Comparison of ENCODE assay signal across 29 cellular contexts in the genomic region with DNA sequence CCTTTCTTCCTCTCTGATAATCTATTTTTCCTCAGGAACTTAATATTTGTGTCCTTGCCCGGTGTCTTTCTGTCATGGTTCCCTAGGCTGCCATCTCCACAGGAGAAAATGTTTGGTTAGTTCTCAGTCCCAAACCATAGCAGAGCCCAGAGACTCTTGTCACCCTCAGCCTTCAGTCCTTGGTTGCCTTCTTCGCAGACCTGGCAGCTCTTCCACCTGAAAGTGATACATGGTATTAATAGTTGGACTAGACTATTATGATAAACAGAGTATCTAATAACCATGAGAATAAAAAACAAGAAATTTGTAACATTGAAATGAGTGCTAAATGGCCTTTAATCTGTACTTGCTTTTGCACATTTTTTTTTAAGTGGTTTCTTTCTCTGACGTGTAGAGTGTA. TPM values are rescaled to one million over a fixed set of nuclear protein-coding genes. Genes with fewer than 3 reads are reported as not detected.
DNase-seq lines count a peak whose midpoint lies in the region; ATAC-seq, FAIRE-seq and TF ChIP-seq lines count a peak whose summit lies in the region.
"Had no signal": no experiment of that assay in that cellular context is flagged by ENCODE, and none has a peak within 500 bp of the region (broad histone marks: within the 10 kb centered on the region; RNA-seq: fewer than 3 reads in every experiment).

No MANE protein-coding gene starts in this region.

- H2BK12ac ChIP-seq in H9 (ENCODE audit: insufficient read length, low read depth, low read length), result no peak overlapping the region
- no peak overlapping the region for H2BK12ac ChIP-seq in trophoblast cell (ENCODE audit: low read length)

- peaks cover 32 to 47% (median 43%) of the 10 kb centered on the region in 3 experiments for H3K36me3 Mint-ChIP-seq in H9 (ENCODE audit: insufficient read depth in 1 of 3, low read depth in 3 of 3)
- peaks cover 24 to 33% of the 10 kb centered on the region in 2 donors for H3K36me3 Mint-ChIP-seq in stimulated activated naive B cell treated with anti-CD40 and anti-IgM and Interleukin-4, amounts not matched to agents 10 μg/mL and 1 μg/mL and 100 μg/mL, for 72 hours

- H3K36me3 ChIP-seq in GM12878 (ENCODE audit: control insufficient read depth in 2 of 2, insufficient read depth in 2 of 2, low read length in 1 of 2) (peaks cover 4 to 11% of the 10 kb centered on the region in 2 experiments; a peak in 3 of 4 replicates), trophoblast cell (ENCODE audit: control insufficient read depth in 1 of 2, insufficient read depth in 2 of 2, low read length in 2 of 2) (peaks cover 2 to 5% of the 10 kb centered on the region in 2 experiments)

- no peak for TF ChIP-seq POLR2A in GM12878 (IDR thresholded peaks at IDR 0.05; ENCODE audit: low read depth, low read length)

- H3K4me1 Mint-ChIP-seq in H9, result peaks cover 29 to 33% of the 10 kb centered on the region in 2 experiments
- peaks cover 13 to 34% of the 10 kb centered on the region in 2 donors for H3K4me1 Mint-ChIP-seq in stimulated activated naive B cell treated with anti-CD40 and anti-IgM and Interleukin-4, amounts not matched to agents 10 μg/mL and 1 μg/mL and 100 μg/mL, for 72 hours

- H3K27me3 Mint-ChIP-seq in H9 (ENCODE audit: low read depth), result no peaks in the 10 kb centered on the region
- H3K27me3 Mint-ChIP-seq in stimulated activated naive B cell treated with anti-CD40 and anti-IgM and Interleukin-4, amounts not matched to agents 10 μg/mL and 1 μg/mL and 100 μg/mL, for 72 hours, result no peaks in the 10 kb centered on the region
- H3K27me3 Mint-ChIP-seq: CD4-positive, alpha-beta memory T cell had no signal

- H3K9me3 Mint-ChIP-seq in H9, result peaks cover 0 to 5% of the 10 kb centered on the region in 2 experiments; a peak in 1 of 5 replicates
- no peaks in the 10 kb centered on the region for H3K9me3 Mint-ChIP-seq in stimulated activated naive B cell treated with anti-CD40 and anti-IgM and Interleukin-4, amounts not matched to agents 10 μg/mL and 1 μg/mL and 100 μg/mL, for 72 hours

- H4K8ac ChIP-seq in H9 (replicated peaks; ENCODE audit: insufficient read length, low read depth, low read length) (no peak overlapping the region), trophoblast cell (ENCODE audit: low read depth, low read length) (no peak overlapping the region)

- TF ChIP-seq EP300 in GM12878 (IDR thresholded peaks at IDR 0.05; ENCODE audit: borderline replicate concordance in 1 of 2, control insufficient read depth in 1 of 2, low read depth in 2 of 2, low read length in 2 of 2), result no peak

- H4K20me1 ChIP-seq in H9 (ENCODE audit: control insufficient read depth, insufficient read depth, insufficient read length) (no peaks in the 10 kb centered on the region), GM12878 (ENCODE audit: control insufficient read depth, insufficient read depth) (no peaks in the 10 kb centered on the region)

- H3K4ac ChIP-seq in H9 (ENCODE audit: low read depth, low read length) (no peak overlapping the region), trophoblast cell (ENCODE audit: low read depth, low read length) (peak overlapping the region; percentile 72)

- DNase-seq in H9 (no peak), GM12878 (ENCODE audit: low read depth, low spot score) (no peak), trophoblast cell (no peak), LoVo (ENCODE audit: low spot score) (no peak), midbrain (lab: John Stamatoyannopoulos, UW) (no peak)
- DNase-seq in stimulated activated naive B cell treated with anti-CD40 and anti-IgM and Interleukin-4, amounts not matched to agents 10 μg/mL and 1 μg/mL and 100 μg/mL, for 72 hours, result no peak
- DNase-seq: C1 segment of cervical spinal cord; CD4-positive, alpha-beta memory T cell; DMS 273 treated with DMSO at 0.1 percent for 48 hours; DMS79; EL; GDM1; GOT3; HCEC 1CT; Karpas-422; MV-4-11; NCI-H1105 treated with DMSO at 0.1 percent for 48 hours; NCI-H146; NCI-H1930; NCI-H2107; NCI-H524 treated with DMSO at 0.1 percent for 48 hours; NCI-H82; PC-9; SJCRH30 had no signal

- H2BK15ac ChIP-seq in H9 (ENCODE audit: low read depth, low read length), result no peak overlapping the region

- RAD21 ChIA-PET in GM12878 (lab: Charles Lee; ENCODE audit: unreplicated experiment), result no interaction called here

- no peaks in the 10 kb centered on the region for H3K27me3 ChIP-seq in H9 (ENCODE audit: insufficient read depth, low read length)
- no peaks in the 10 kb centered on the region for H3K27me3 ChIP-seq in GM12878 (replicated peaks in 1 of 2; ENCODE audit: control insufficient read depth in 2 of 2, insufficient read depth in 2 of 2, low read length in 1 of 2)
- no peaks in the 10 kb centered on the region for H3K27me3 ChIP-seq in trophoblast cell (ENCODE audit: insufficient read depth, low read length)
- H3K27me3 ChIP-seq: SJCRH30 had no signal

- H4K91ac ChIP-seq in H9 (ENCODE audit: insufficient read length, low read depth, low read length), result no peak overlapping the region
- no peak overlapping the region for H4K91ac ChIP-seq in trophoblast cell (ENCODE audit: low read depth, low read length)

- H3K9ac ChIP-seq in H9 (ENCODE audit: extremely low read depth, insufficient read length, low read length) (no peak overlapping the region), GM12878 (ENCODE audit: control insufficient read depth, insufficient read depth, low read length) (no peak overlapping the region), trophoblast cell (ENCODE audit: low read length) (no peak overlapping the region)

- TF ChIP-seq CTCF in H9 (conservative IDR thresholded peaks at IDR 0.05) (no peak), GM12878 (IDR thresholded peaks at IDR 0.05 in 2 of 3, conservative IDR thresholded peaks at IDR 0.05 in 1 of 3; ENCODE audit: control insufficient read depth in 2 of 3, extremely low read depth in 1 of 3, insufficient read depth in 1 of 3, low read depth in 3 of 3, low read length in 3 of 3) (no peak)

- peak; percentile 21; the same call in 2 of the 3 replicates for ATAC-seq in GM12878
- no peak for ATAC-seq in stimulated activated naive B cell treated with anti-CD40 and anti-IgM and Interleukin-4, amounts not matched to agents 10 μg/mL and 1 μg/mL and 100 μg/mL, for 72 hours (replicated peaks)
- ATAC-seq in HG02885 (IDR thresholded peaks at IDR 0.05; ENCODE audit: poor library complexity, unreplicated experiment), result no peak
- ATAC-seq: A549, HepG2, SK-N-SH treated with all-trans-retinoic acid at 6 μM for 48 hours had no signal

- H3T11ph ChIP-seq in H9 (ENCODE audit: low read length), result no peak overlapping the region

- no peak overlapping the region for H3K4me3 ChIP-seq in GM12878
- no peak overlapping the region for H3K4me3 ChIP-seq in trophoblast cell (ENCODE audit: low read depth, low read length)
- H3K4me3 ChIP-seq: A549, PC-9, SJCRH30 had no signal

- no peak for TF ChIP-seq RAD21 in GM12878 (IDR thresholded peaks at IDR 0.05; ENCODE audit: insufficient read depth, low read depth, low read length)

- H3K18ac ChIP-seq in H9 (ENCODE audit: insufficient read length, low read depth, low read length), result no peak overlapping the region
- no peak overlapping the region for H3K18ac ChIP-seq in trophoblast cell (ENCODE audit: low read length)

- peak overlapping the region in 2 of 3 experiments; percentile 1 to 26; a peak in 2 of 7 replicates for H3K27ac Mint-ChIP-seq in H9
- H3K27ac Mint-ChIP-seq in stimulated activated naive B cell treated with anti-CD40 and anti-IgM and Interleukin-4, amounts not matched to agents 10 μg/mL and 1 μg/mL and 100 μg/mL, for 72 hours, result peak overlapping the region; percentile 7

- FAIRE-seq in GM12878 (lab: Jason Lieb, UNC), result no peak
- FAIRE-seq: A549, GM12891, HepG2 had no signal

- no peak overlapping the region for H4K12ac ChIP-seq in trophoblast cell (ENCODE audit: low read depth, low read length)

- no peaks in the 10 kb centered on the region for H3K23me2 ChIP-seq in H9 (ENCODE audit: insufficient read length, low read depth, low read length, poor library complexity, severe bottlenecking)

- H3K9me3 ChIP-seq in H9 (ENCODE audit: control insufficient read depth, low read depth, low read length) (no peaks in the 10 kb centered on the region), GM12878 (replicated peaks; ENCODE audit: control insufficient read depth, insufficient read depth, low read length) (no peaks in the 10 kb centered on the region; the same call in 2 of the 3 replicates), trophoblast cell (ENCODE audit: insufficient read depth, low read depth, low read length) (no peaks in the 10 kb centered on the region)
- H3K9me3 ChIP-seq: A549, SJCRH30 had no signal

- H2BK5ac ChIP-seq in H9 (ENCODE audit: insufficient read length, low read length) (no peak overlapping the region), trophoblast cell (ENCODE audit: low read depth, low read length, poor library complexity) (no peak overlapping the region)

- peaks cover 25% of the 10 kb centered on the region; the same call in 1 of the 2 replicates for H3K79me2 ChIP-seq in H9 (ENCODE audit: insufficient read depth, low read length)
- H3K79me2 ChIP-seq in GM12878 (ENCODE audit: control insufficient read depth, insufficient read depth, low read length), result peaks cover 19% of the 10 kb centered on the region
- no peaks in the 10 kb centered on the region for H3K79me2 ChIP-seq in trophoblast cell (ENCODE audit: control insufficient read depth, insufficient read depth, low read length, poor library complexity)

- in situ Hi-C loops in GM12878 (cut with MboI), result no loop called here

- no peak overlapping the region for H3K56ac ChIP-seq in H9 (ENCODE audit: insufficient read length, low read depth, low read length)

- H3K23ac ChIP-seq in H9 (ENCODE audit: insufficient read length, low read depth, low read length) (no peak overlapping the region), trophoblast cell (ENCODE audit: low read length) (no peak overlapping the region)

- CTCF ChIA-PET in GM12878 (lab: Yijun Ruan, JAX), result interaction anchor here (0.9 kb wide), 1 partner anchor 511 kb away, joined by 3 read pairs; no protein-coding TSS in a partner anchor

- no peak overlapping the region for H3K4me3 Mint-ChIP-seq in H9
- H3K4me3 Mint-ChIP-seq in stimulated activated naive B cell treated with anti-CD40 and anti-IgM and Interleukin-4, amounts not matched to agents 10 μg/mL and 1 μg/mL and 100 μg/mL, for 72 hours, result no peak overlapping the region

- H3K79me1 ChIP-seq in H9 (ENCODE audit: insufficient read depth, low read depth, low read length, poor library complexity, severe bottlenecking) (peaks cover 2% of the 10 kb centered on the region), trophoblast cell (ENCODE audit: low read length) (no peaks in the 10 kb centered on the region)

- no peak overlapping the region for H2BK120ac ChIP-seq in H9 (ENCODE audit: low read depth, low read length, poor library complexity, severe bottlenecking)
- H2BK120ac ChIP-seq in trophoblast cell (ENCODE audit: insufficient read depth, low read length, poor library complexity), result no peak overlapping the region

- no peak overlapping the region for H2BK20ac ChIP-seq in H9 (ENCODE audit: low read depth, low read length, poor library complexity, severe bottlenecking)

- WGBS in H9 (ENCODE audit: extremely low coverage, insufficient read length, low lambda C conversion rate), result no CpG with 5 or more reads among the region's 3 CpGs
- WGBS in GM12878 (ENCODE audit: insufficient coverage, insufficient replicate concordance, low lambda C conversion rate, missing lambda C conversion rate), result 74% methylated on average over 3 of the region's 3 CpGs
- no CpG with 5 or more reads among the region's 3 CpGs for WGBS in trophoblast cell (ENCODE audit: extremely low coverage, insufficient coverage, insufficient read length)

- H3K27ac ChIP-seq in H9 (ENCODE audit: insufficient read length, low read depth, low read length) (no peak overlapping the region), GM12878 (ENCODE audit: control insufficient read depth, insufficient read depth) (no peak overlapping the region), trophoblast cell (ENCODE audit: low read depth, low read length) (no peak overlapping the region)
- H3K27ac ChIP-seq: A549, PC-9, SJCRH30 had no signal

- H2AFZ ChIP-seq in H9 (ENCODE audit: low read length) (no peak overlapping the region), GM12878 (ENCODE audit: control insufficient read depth, low read depth, low read length) (no peak overlapping the region), trophoblast cell (ENCODE audit: insufficient read depth, low read length, poor library complexity) (no peak overlapping the region)
- H2AFZ ChIP-seq: PC-9 had no signal

- intact Hi-C loops in GM12878 (cut with micrococcal nuclease; ENCODE audit: unreplicated experiment), result no loop called here

- BruUV-seq in GM12878 (replicated peaks; lab: Mats Ljungman, UMichigan), result no TSS peak

- H2AK5ac ChIP-seq in H9 (ENCODE audit: insufficient read length, low read length), result no peak overlapping the region
- no peak overlapping the region for H2AK5ac ChIP-seq in trophoblast cell (ENCODE audit: low read length)

- POLR2A ChIA-PET in GM12878 (lab: Charles Lee), result no interaction called here

- H3K4me1 ChIP-seq in H9 (ENCODE audit: insufficient read depth, low read length), result no peaks in the 10 kb centered on the region; the same call in 1 of the 2 replicates
- no peaks in the 10 kb centered on the region for H3K4me1 ChIP-seq in GM12878 (ENCODE audit: control insufficient read depth, insufficient read depth, low read length)
- no peaks in the 10 kb centered on the region for H3K4me1 ChIP-seq in trophoblast cell (ENCODE audit: control insufficient read depth in 1 of 2, insufficient read depth in 2 of 2, low read length in 2 of 2)
- H3K4me1 ChIP-seq: A549, SJCRH30 had no signal

- SMC1A ChIA-PET in GM12878 (lab: Charles Lee; ENCODE audit: uncharacterized antibody, unreplicated experiment), result interaction anchor here (1.2 kb wide), 1 partner anchor 24 kb away, joined by 3 read pairs; no protein-coding TSS in a partner anchor

- H3K14ac ChIP-seq in H9 (ENCODE audit: insufficient read depth, low read length) (no peak overlapping the region), trophoblast cell (ENCODE audit: low read length) (no peak overlapping the region)

- no peak overlapping the region for H4K5ac ChIP-seq in H9 (ENCODE audit: insufficient read length, low read depth, low read length)

- no peak overlapping the region for H3K4me2 ChIP-seq in H9 (ENCODE audit: insufficient read depth, insufficient read length, low read length)
- H3K4me2 ChIP-seq in GM12878 (ENCODE audit: control insufficient read depth, insufficient read depth), result no peak overlapping the region
- H3K4me2 ChIP-seq in trophoblast cell (ENCODE audit: low read length), result no peak overlapping the region
- H3K4me2 ChIP-seq: A549, PC-9 had no signal

RNA-seq across cellular contexts. Expression of a gene that starts 26.5 kb away (rescaled TPM):
- total RNA-seq in H9 (2021) (67.4 and 75.4 TPM in 2 replicates), GM12878 (2014; rRNA removed) (9.3 and 17.1 TPM in 2 replicates), GM12878 (2014; rRNA removed; fragmentation: Illumina TruSeq; extraction: Trizol) (14.9 and 16.0 TPM in 2 replicates), GM12878 (2021) (10.9 and 11.2 TPM in 2 replicates)
- 169 and 183 TPM in 2 replicates for total RNA-seq in GM12878 (2013; cell fraction: nucleolus; rRNA removed)
- polyA plus RNA-seq in GM12878 (2011; ENCODE audit: low read depth), result 4.8 TPM
- polyA plus RNA-seq in GM12878 (2011; rRNA removed) (17.1 and 32.2 TPM in 2 replicates), GM12878 (2014; fragmentation: Illumina TruSeq; extraction: Trizol) (17.5 and 35.8 TPM in 2 replicates), GM12878 (2014; fragmentation: Nextera tagmentation; extraction: Ambion mirVana) (1 to 10 TPM; 5.8 to 9.7 TPM), GM12878 (2014; rRNA removed) (12.0 and 12.2 TPM in 2 replicates), GM12878 (2016; fragmentation: Nextera tagmentation; extraction: Ambion mirVana) (10 to 100 TPM; 10.9 to 11.0 TPM)
- polyA plus RNA-seq in GM12878 (2011; cell fraction: cytosol; rRNA removed), result 5.4 and 7.0 TPM in 2 replicates
- polyA plus RNA-seq in GM12878 (2011; cell fraction: nucleus; rRNA removed), result 31.7 and 37.6 TPM in 2 replicates
- polyA plus RNA-seq in GM12878 (2012), result 9.7 and 10.1 TPM in 2 replicates
- polyA minus RNA-seq in GM12878 (2011; rRNA and poly(A)+ RNA removed), result 18.2 and 29.6 TPM in 2 replicates
- 4.0 TPM in 2 replicates for polyA minus RNA-seq in GM12878 (2011; cell fraction: cytosol; rRNA and poly(A)+ RNA removed)
- polyA minus RNA-seq in GM12878 (2011; cell fraction: nucleus; rRNA and poly(A)+ RNA removed), result 29.5 and 42.5 TPM in 2 replicates
- polyA plus RNA-seq in trophoblast cell (2013), result 12.4 and 13.0 TPM in 2 replicates
